17 cellular contexts compared by ENCODE assay signal in the genomic region with DNA sequence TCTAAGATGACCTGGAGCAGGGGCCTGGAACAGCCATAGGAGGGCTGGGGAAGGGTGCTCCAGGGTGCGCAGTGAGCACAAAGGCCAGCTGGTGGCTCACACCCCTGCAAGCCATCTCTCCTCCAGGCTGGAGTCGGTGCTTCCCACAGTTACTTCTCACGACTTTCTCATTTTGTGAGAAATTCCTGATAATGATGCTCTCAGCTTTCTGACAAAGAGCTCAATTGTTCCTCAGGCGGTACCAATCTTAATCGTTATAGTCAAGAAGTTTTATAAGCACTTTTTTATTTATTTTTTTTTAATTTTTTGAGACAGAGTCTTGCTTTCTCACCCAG. TPM values are rescaled to one million over a fixed set of nuclear protein-coding genes. Genes with fewer than 3 reads are reported as not detected.
DNase-seq lines count a peak whose midpoint lies in the region; TF ChIP-seq lines count a peak whose summit lies in the region.
"Had no signal": no experiment of that assay in that cellular context is flagged by ENCODE, and none has a peak within 500 bp of the region (broad histone marks: within the 10 kb centered on the region; RNA-seq: fewer than 3 reads in every experiment).

No MANE protein-coding gene starts in this region.

- H2AFZ ChIP-seq in osteoblast (ENCODE audit: low read length): no peak overlapping the region

- no peak overlapping the region for H3K4me3 ChIP-seq in BLaER1
- no peak overlapping the region for H3K4me3 ChIP-seq in osteoblast (ENCODE audit: insufficient read depth, low read length)
- H3K4me3 ChIP-seq in prostate gland: no peak overlapping the region
- H3K4me3 ChIP-seq: A549, GM23338 had no signal

- WGBS in prostate gland: 76% methylated on average over 5 of the region's 5 CpGs

- H3K9ac ChIP-seq in BLaER1: no peak overlapping the region

- no peaks in the 10 kb centered on the region for H4K20me1 ChIP-seq in BLaER1
- no peaks in the 10 kb centered on the region for H4K20me1 ChIP-seq in osteoblast (ENCODE audit: insufficient read depth, low read length)

- no peak overlapping the region for H3K4me3 Mint-ChIP-seq in chondrocyte (ENCODE audit: unreplicated experiment)
- H3K4me3 Mint-ChIP-seq: CD4-positive, alpha-beta T cell; GM23338 had no signal

- H3K27ac ChIP-seq in BLaER1 (peak overlapping the region; percentile 65), osteoblast (ENCODE audit: low read depth, low read length) (no peak overlapping the region), prostate gland (no peak overlapping the region)
- H3K27ac ChIP-seq: 22Rv1, A549 had no signal

- H3K36me3 ChIP-seq in BLaER1 (no peaks in the 10 kb centered on the region), osteoblast (ENCODE audit: insufficient read depth, low read length) (no peaks in the 10 kb centered on the region), prostate gland (no peaks in the 10 kb centered on the region)

- no peak overlapping the region for H3K27ac Mint-ChIP-seq in chondrocyte (ENCODE audit: unreplicated experiment)
- H3K27ac Mint-ChIP-seq: CD4-positive, alpha-beta T cell; GM23338; IgD-negative memory B cell had no signal

- H3K79me2 ChIP-seq in osteoblast (ENCODE audit: insufficient read depth, low read length): no peaks in the 10 kb centered on the region

- TF ChIP-seq CTCF in chondrocyte (IDR thresholded peaks at IDR 0.05) (no peak), osteoblast (IDR thresholded peaks at IDR 0.05; ENCODE audit: extremely low read depth, low read depth, low read length) (no peak), prostate gland (IDR thresholded peaks at IDR 0.05) (no peak)

- H3K36me3 Mint-ChIP-seq in chondrocyte (ENCODE audit: low read depth): no peaks in the 10 kb centered on the region

- H3K9me3 ChIP-seq in BLaER1: peaks cover 12% of the 10 kb centered on the region; the same call in 1 of the 2 replicates
- H3K9me3 ChIP-seq in osteoblast (ENCODE audit: low read depth, low read length): no peaks in the 10 kb centered on the region
- no peaks in the 10 kb centered on the region for H3K9me3 ChIP-seq in prostate gland
- H3K9me3 ChIP-seq: A549, Caco-2 had no signal

- no peaks in the 10 kb centered on the region for H3K9me3 Mint-ChIP-seq in chondrocyte (ENCODE audit: low read depth)
- H3K9me3 Mint-ChIP-seq: CD4-positive, alpha-beta T cell; GM23338 had no signal

- peaks cover 10% of the 10 kb centered on the region for H3K4me1 Mint-ChIP-seq in chondrocyte (ENCODE audit: low read depth)

- H3K4me1 ChIP-seq in BLaER1 (peaks cover 100% of the 10 kb centered on the region), osteoblast (ENCODE audit: insufficient read depth, low read length) (no peaks in the 10 kb centered on the region), prostate gland (replicated peaks) (no peaks in the 10 kb centered on the region)
- H3K4me1 ChIP-seq: A549, Caco-2 had no signal

- H3K4me2 ChIP-seq in BLaER1: peak overlapping the region; percentile 89
- no peak overlapping the region for H3K4me2 ChIP-seq in osteoblast (ENCODE audit: insufficient read depth, low read length)
- H3K4me2 ChIP-seq: A549, GM23338 had no signal

- intact Hi-C loops in prostate gland (cut with DNase I): no loop called here

- TF ChIP-seq POLR2A in prostate gland (IDR thresholded peaks at IDR 0.05): no peak

- H3K27me3 ChIP-seq in BLaER1 (no peaks in the 10 kb centered on the region), osteoblast (ENCODE audit: insufficient read depth, low read length) (peaks cover 5% of the 10 kb centered on the region), prostate gland (replicated peaks; ENCODE audit: insufficient read depth) (no peaks in the 10 kb centered on the region)

- DNase-seq in chondrocyte (ENCODE audit: low spot score) (peak; percentile 61), foreskin melanocyte (peak; percentile 89), osteoblast (ENCODE audit: insufficient read length, low spot score, missing footprints) (peak; percentile 66), prostate gland (ENCODE audit: low spot score) (no peak), AG08396 (ENCODE audit: low spot score) (no peak), DMS53 (lab: John Stamatoyannopoulos, UW) (no peak), medulla oblongata (ENCODE audit: extremely low spot score) (no peak)
- DNase-seq: Caco-2; CD4-positive, alpha-beta T cell; DMS79 treated with DMSO at 0.1 percent for 48 hours; H7 had no signal

- H3K27me3 Mint-ChIP-seq in chondrocyte (ENCODE audit: low read depth): peaks cover 37% of the 10 kb centered on the region

RNA-seq across cellular contexts. Expression of gene WFS1, which starts 11.7 kb away (rescaled TPM):
- total RNA-seq in chondrocyte (47.7 to 54.6 TPM (median 48.0 TPM) in 3 replicates), osteoblast (12.1 and 17.0 TPM in 2 replicates), prostate gland (100 to 1,000 TPM in 1 of 2 donors, 10 to 100 TPM in 1; 53.4 to 169 TPM)

RNA-seq across cellular contexts. Expression of gene JAKMIP1, which starts 57.6 kb away (rescaled TPM):
- total RNA-seq in chondrocyte: 0.10 TPM in 1 of 3 replicates, not detected in the others
- total RNA-seq in osteoblast: not detected in 2 replicates
- total RNA-seq in prostate gland: 10 to 100 TPM; 22.4 to 29.1 TPM
- total RNA-seq: Caco-2, HepG2 had no signal

Comparison
In these comparisons a context has a peak if more than half of its experiments do, and no peak if none do; other contexts are left out.
1. DNase-seq: peak in chondrocyte (single experiment), foreskin melanocyte (single experiment) and osteoblast (single experiment); none in prostate gland (single experiment), AG08396 (single experiment), DMS53 (single experiment) and medulla oblongata (single experiment).
2. RNA of gene JAKMIP1, which starts 57.6 kb away (total RNA-seq): 22.4 to 29.1 TPM in prostate gland; 0.10 TPM in chondrocyte and not detected in osteoblast; every median in the first group is over 10 times any median in the second.